In the genomic region with DNA sequence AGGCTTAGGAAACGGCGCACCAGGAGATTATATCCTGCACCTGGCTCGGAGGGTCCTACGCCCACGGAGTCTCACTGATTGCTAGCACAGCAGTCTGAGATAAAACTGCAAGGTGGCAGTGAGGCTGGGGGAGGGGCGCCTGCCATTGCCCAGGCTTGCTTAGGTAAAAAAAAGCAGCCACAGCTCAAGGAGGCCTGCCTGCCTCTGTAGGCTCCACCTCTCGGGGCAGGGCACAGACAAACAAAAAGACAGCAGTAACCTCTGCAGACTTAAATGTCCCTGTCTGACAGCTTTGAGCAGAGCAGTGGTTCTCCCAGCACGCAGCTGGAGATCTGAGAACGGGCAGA, we compare ENCODE assay signal across 6 cellular contexts. TPM values are rescaled to one million over a fixed set of nuclear protein-coding genes. Genes with fewer than 3 reads are reported as not detected.
DNase-seq lines count a peak whose midpoint lies in the region; ATAC-seq and TF ChIP-seq lines count a peak whose summit lies in the region.
"Not testable (repeated sequence)": the region's sequence is repeated elsewhere in the genome, so short reads cannot be mapped to it uniquely, and the experiment has no call there.

No MANE protein-coding gene starts in this region.

- peaks cover 48% of the 10 kb centered on the region for H3K79me2 ChIP-seq in DND-41 (ENCODE audit: insufficient read depth, low read length)

- intact Hi-C loops in activated CD4-positive, alpha-beta T cell treated with anti-CD3 and anti-CD28 coated beads for 36 hours (cut with DNase I, micrococcal nuclease), result loop anchor here in 1 of 2 experiments (2.0 kb wide), 1 partner anchor 16 kb away; the partner anchor contains the start of gene DCTN4
- intact Hi-C loops in activated CD8-positive, alpha-beta T cell treated with anti-CD3 and anti-CD28 coated beads for 36 hours (cut with micrococcal nuclease), result not testable (repeated sequence)

- POLR2A ChIA-PET in activated CD4-positive, alpha-beta T cell treated with anti-CD3 and anti-CD28 coated beads for 36 hours (lab: Charles Lee), result interaction anchor here (0.7 kb wide), 1 partner anchor 407 kb away, joined by 3 read pairs; no protein-coding TSS in a partner anchor
- POLR2A ChIA-PET in activated CD8-positive, alpha-beta T cell treated with anti-CD3 and anti-CD28 coated beads for 36 hours (lab: Charles Lee), result not testable (repeated sequence)

- not testable (repeated sequence) for H3K27me3 Mint-ChIP-seq in activated CD4-positive, alpha-beta T cell treated with anti-CD3 and anti-CD28 coated beads for 36 hours; activated CD8-positive, alpha-beta T cell treated with anti-CD3 and anti-CD28 coated beads for 36 hours; activated naive CD4-positive, alpha-beta T cell treated with anti-CD3 and anti-CD28 coated beads, Interleukin-2, amount 10 ng/mL, durations not matched to agents 7 days and 5 days

- CTCF ChIA-PET in activated CD4-positive, alpha-beta T cell treated with anti-CD3 and anti-CD28 coated beads for 36 hours (lab: Charles Lee), result interaction anchor here (0.5 kb wide), 1 partner anchor 16 kb away, joined by 3 read pairs; the partner anchor contains the start of gene DCTN4
- CTCF ChIA-PET in activated CD8-positive, alpha-beta T cell treated with anti-CD3 and anti-CD28 coated beads for 36 hours (lab: Charles Lee); activated naive CD4-positive, alpha-beta T cell treated with anti-CD3 and anti-CD28 coated beads, Interleukin-2, amount 10 ng/mL, durations not matched to agents 7 days and 5 days (lab: Charles Lee): not testable (repeated sequence)

- ATAC-seq in DND-41 (ENCODE audit: insufficient read depth, low read depth), result peak; percentile 47; the same call in 1 of the 3 replicates
- ATAC-seq in activated CD4-positive, alpha-beta T cell treated with anti-CD3 and anti-CD28 coated beads for 36 hours; activated CD8-positive, alpha-beta T cell treated with anti-CD3 and anti-CD28 coated beads for 36 hours; stimulated activated effector memory CD8-positive, alpha-beta T cell treated with anti-CD3 and anti-CD28 coated beads, Interleukin-12 subunit alpha, Interleukin-12 subunit beta, amount 100 ng/mL, for 72 hours: not testable (repeated sequence)

- H4K20me1 ChIP-seq in DND-41 (ENCODE audit: insufficient read depth, low read length), result not testable (repeated sequence)

- DNase-seq in DND-41, result peak; percentile 26
- peak; percentile 20 for DNase-seq in activated CD4-positive, alpha-beta T cell treated with anti-CD3 and anti-CD28 coated beads for 36 hours
- peak; percentile 25 for DNase-seq in activated CD8-positive, alpha-beta T cell treated with anti-CD3 and anti-CD28 coated beads for 36 hours
- peak; percentile 31 for DNase-seq in activated naive CD4-positive, alpha-beta T cell treated with anti-CD3 and anti-CD28 coated beads, Interleukin-2, amount 10 ng/mL, durations not matched to agents 7 days and 5 days
- peak; percentile 17 for DNase-seq in epithelial cell of esophagus (ENCODE audit: low read depth)
- not testable (repeated sequence) for DNase-seq in stimulated activated effector memory CD8-positive, alpha-beta T cell treated with anti-CD3 and anti-CD28 coated beads, Interleukin-12 subunit alpha, Interleukin-12 subunit beta, amount 100 ng/mL, for 72 hours (ENCODE audit: low spot score in 2 of 2)

- H3K9me3 ChIP-seq in DND-41 (ENCODE audit: insufficient read depth, low read length, severe bottlenecking), result not testable (repeated sequence)

- H3K36me3 ChIP-seq in DND-41 (ENCODE audit: insufficient read depth, low read length), result peaks cover 32% of the 10 kb centered on the region

- not testable (repeated sequence) for H2AFZ ChIP-seq in DND-41 (ENCODE audit: low read depth, low read length)

- peak overlapping the region; percentile 87 for H3K27ac Mint-ChIP-seq in activated CD4-positive, alpha-beta T cell treated with anti-CD3 and anti-CD28 coated beads for 36 hours
- H3K27ac Mint-ChIP-seq in activated CD8-positive, alpha-beta T cell treated with anti-CD3 and anti-CD28 coated beads for 36 hours, result peak overlapping the region; percentile 35
- peak overlapping the region; percentile 92 for H3K27ac Mint-ChIP-seq in activated naive CD4-positive, alpha-beta T cell treated with anti-CD3 and anti-CD28 coated beads, Interleukin-2, amount 10 ng/mL, durations not matched to agents 7 days and 5 days
- peak overlapping the region; percentile 33 for H3K27ac Mint-ChIP-seq in stimulated activated effector memory CD8-positive, alpha-beta T cell treated with anti-CD3 and anti-CD28 coated beads, Interleukin-12 subunit alpha, Interleukin-12 subunit beta, amount 100 ng/mL, for 72 hours

- H3K27me3 ChIP-seq in DND-41 (ENCODE audit: insufficient read depth, low read length, poor library complexity), result not testable (repeated sequence)

- not testable (repeated sequence) for H3K9ac ChIP-seq in DND-41 (ENCODE audit: low read depth, low read length)

- H3K4me2 ChIP-seq in DND-41 (ENCODE audit: insufficient read depth, low read length), result not testable (repeated sequence)

- H3K4me3 ChIP-seq in DND-41 (ENCODE audit: low read depth in 1 of 2, low read length in 2 of 2); epithelial cell of esophagus (ENCODE audit: low read length): not testable (repeated sequence)

- peaks cover 47% of the 10 kb centered on the region for H3K36me3 Mint-ChIP-seq in activated CD4-positive, alpha-beta T cell treated with anti-CD3 and anti-CD28 coated beads for 36 hours (ENCODE audit: low read depth)
- peaks cover 56% of the 10 kb centered on the region for H3K36me3 Mint-ChIP-seq in activated CD8-positive, alpha-beta T cell treated with anti-CD3 and anti-CD28 coated beads for 36 hours (ENCODE audit: low read depth)
- H3K36me3 Mint-ChIP-seq in activated naive CD4-positive, alpha-beta T cell treated with anti-CD3 and anti-CD28 coated beads, Interleukin-2, amount 10 ng/mL, durations not matched to agents 7 days and 5 days, result peaks cover 54% of the 10 kb centered on the region
- H3K36me3 Mint-ChIP-seq in stimulated activated effector memory CD8-positive, alpha-beta T cell treated with anti-CD3 and anti-CD28 coated beads, Interleukin-12 subunit alpha, Interleukin-12 subunit beta, amount 100 ng/mL, for 72 hours, result peaks cover 36% of the 10 kb centered on the region

- H3K4me1 Mint-ChIP-seq in activated CD4-positive, alpha-beta T cell treated with anti-CD3 and anti-CD28 coated beads for 36 hours, result peaks cover 58% of the 10 kb centered on the region
- H3K4me1 Mint-ChIP-seq in activated CD8-positive, alpha-beta T cell treated with anti-CD3 and anti-CD28 coated beads for 36 hours (ENCODE audit: low read depth), result peaks cover 64% of the 10 kb centered on the region
- peaks cover 60% of the 10 kb centered on the region for H3K4me1 Mint-ChIP-seq in activated naive CD4-positive, alpha-beta T cell treated with anti-CD3 and anti-CD28 coated beads, Interleukin-2, amount 10 ng/mL, durations not matched to agents 7 days and 5 days
- H3K4me1 Mint-ChIP-seq in stimulated activated effector memory CD8-positive, alpha-beta T cell treated with anti-CD3 and anti-CD28 coated beads, Interleukin-12 subunit alpha, Interleukin-12 subunit beta, amount 100 ng/mL, for 72 hours, result peaks cover 50% of the 10 kb centered on the region

- not testable (repeated sequence) for H3K9me3 Mint-ChIP-seq in activated CD4-positive, alpha-beta T cell treated with anti-CD3 and anti-CD28 coated beads for 36 hours (ENCODE audit: low read depth); activated CD8-positive, alpha-beta T cell treated with anti-CD3 and anti-CD28 coated beads for 36 hours; activated naive CD4-positive, alpha-beta T cell treated with anti-CD3 and anti-CD28 coated beads, Interleukin-2, amount 10 ng/mL, durations not matched to agents 7 days and 5 days; stimulated activated effector memory CD8-positive, alpha-beta T cell treated with anti-CD3 and anti-CD28 coated beads, Interleukin-12 subunit alpha, Interleukin-12 subunit beta, amount 100 ng/mL, for 72 hours

- H3K4me3 Mint-ChIP-seq in activated CD4-positive, alpha-beta T cell treated with anti-CD3 and anti-CD28 coated beads for 36 hours; activated CD8-positive, alpha-beta T cell treated with anti-CD3 and anti-CD28 coated beads for 36 hours; activated naive CD4-positive, alpha-beta T cell treated with anti-CD3 and anti-CD28 coated beads, Interleukin-2, amount 10 ng/mL, durations not matched to agents 7 days and 5 days; stimulated activated effector memory CD8-positive, alpha-beta T cell treated with anti-CD3 and anti-CD28 coated beads, Interleukin-12 subunit alpha, Interleukin-12 subunit beta, amount 100 ng/mL, for 72 hours: not testable (repeated sequence)

- not testable (repeated sequence) for TF ChIP-seq CTCF in DND-41 (IDR thresholded peaks at IDR 0.05; ENCODE audit: borderline replicate concordance, extremely low read depth, low read length, poor library complexity, severe bottlenecking); activated CD8-positive, alpha-beta T cell treated with anti-CD3 and anti-CD28 coated beads for 36 hours (IDR thresholded peaks at IDR 0.05); epithelial cell of esophagus (IDR thresholded peaks at IDR 0.05; ENCODE audit: insufficient read depth, low read depth, low read length, missing control alignments)

- H3K27ac ChIP-seq in DND-41 (ENCODE audit: low read length), result not testable (repeated sequence)

- H3K4me1 ChIP-seq in DND-41 (ENCODE audit: insufficient read depth, low read length), result not testable (repeated sequence)

RNA-seq across cellular contexts. Expression of gene DCTN4, which starts 15.7 kb away (rescaled TPM):
- 10 to 100 TPM; 31.7 to 49.0 TPM for total RNA-seq in activated CD4-positive, alpha-beta T cell treated with anti-CD3 and anti-CD28 coated beads for 36 hours
- total RNA-seq in activated CD8-positive, alpha-beta T cell treated with anti-CD3 and anti-CD28 coated beads for 36 hours, result 10 to 100 TPM; 30.1 to 35.5 TPM

RNA-seq across cellular contexts. Expression of gene SMIM3, which starts 35.4 kb away (rescaled TPM):
- 10 to 100 TPM; 16.8 to 16.9 TPM for total RNA-seq in activated CD4-positive, alpha-beta T cell treated with anti-CD3 and anti-CD28 coated beads for 36 hours
- total RNA-seq in activated CD8-positive, alpha-beta T cell treated with anti-CD3 and anti-CD28 coated beads for 36 hours, result 1 to 10 TPM; 8.6 to 8.8 TPM

RNA-seq across cellular contexts. Expression of gene RBM22, which starts 42.3 kb away (rescaled TPM):
- total RNA-seq in activated CD4-positive, alpha-beta T cell treated with anti-CD3 and anti-CD28 coated beads for 36 hours, result 10 to 100 TPM; 59.9 to 61.8 TPM
- 10 to 100 TPM; 53.1 to 59.7 TPM for total RNA-seq in activated CD8-positive, alpha-beta T cell treated with anti-CD3 and anti-CD28 coated beads for 36 hours

Comparison
In these comparisons a context has a peak if more than half of its experiments do, and no peak if none do; other contexts are left out.
1. H3K27ac Mint-ChIP-seq: peak in every context shown above with its lines; median percentile 92 in activated naive CD4-positive, alpha-beta T cell treated with anti-CD3 and anti-CD28 coated beads, Interleukin-2, amount 10 ng/mL, durations not matched to agents 7 days and 5 days; 87 in activated CD4-positive, alpha-beta T cell treated with anti-CD3 and anti-CD28 coated beads for 36 hours; 35 in activated CD8-positive, alpha-beta T cell treated with anti-CD3 and anti-CD28 coated beads for 36 hours; 33 in stimulated activated effector memory CD8-positive, alpha-beta T cell treated with anti-CD3 and anti-CD28 coated beads, Interleukin-12 subunit alpha, Interleukin-12 subunit beta, amount 100 ng/mL, for 72 hours.